ENCODE assay signal across 21 cellular contexts in genomic region chr11:96316869-96317268, GRCh38. TPM values are rescaled to one million over a fixed set of nuclear protein-coding genes. Genes with fewer than 3 reads are reported as not detected.
A peak's percentile ranks its signal among the peaks of the same experiment; 100 is the strongest.
DNase-seq lines count a peak whose midpoint lies in the region; ATAC-seq and TF ChIP-seq lines count a peak whose summit lies in the region.
"Had no signal": no experiment of that assay in that cellular context is flagged by ENCODE, and none has a peak within 500 bp of the region (broad histone marks: within the 10 kb centered on the region; RNA-seq: fewer than 3 reads in every experiment).

No MANE protein-coding gene starts in this region.

- no CpG with 5 or more reads among the region's 3 CpGs for WGBS in IMR-90 (ENCODE audit: extremely low coverage in 2 of 2, insufficient read length in 1 of 2), 2 experiments
- 21% methylated on average over 3 of the region's 3 CpGs for WGBS in prostate gland
- WGBS in SK-N-SH (ENCODE audit: low lambda C conversion rate) = 71% methylated on average over 2 of the region's 3 CpGs

- no peak overlapping the region for H3K56ac ChIP-seq in IMR-90 (ENCODE audit: extremely low read depth, insufficient read depth, low read length)

- in situ Hi-C loops in IMR-90 (cut with MboI; ENCODE audit: low sequenced_read_pairs) = no loop called here

- H2BK15ac ChIP-seq in IMR-90 (ENCODE audit: low read depth, low read length) = peak overlapping the region; percentile 49; the same call in 1 of the 3 replicates

- peak overlapping the region; percentile 25; the same call in 1 of the 2 replicates for H2AK5ac ChIP-seq in IMR-90 (ENCODE audit: low read depth, low read length)

- H4K20me1 ChIP-seq in IMR-90 (ENCODE audit: insufficient read depth, low read length) = no peaks in the 10 kb centered on the region
- H4K20me1 ChIP-seq in SK-N-SH (ENCODE audit: insufficient read depth) = no peaks in the 10 kb centered on the region; the same call in 1 of the 2 replicates

- H3F3A ChIP-seq in SK-N-SH (replicated peaks; ENCODE audit: insufficient read depth) = peaks cover 14% of the 10 kb centered on the region

- H3K4me2 ChIP-seq in IMR-90 (ENCODE audit: low read depth, low read length) (no peak overlapping the region), SK-N-SH (no peak overlapping the region)

- H3K79me1 ChIP-seq in IMR-90 (ENCODE audit: low read depth in 1 of 2, low read length in 2 of 2) = peaks cover 39 to 90% of the 10 kb centered on the region in 2 experiments

- H3K36me3 ChIP-seq in Caco-2 (ENCODE audit: control insufficient read depth, insufficient read depth, low read length) (peaks cover 1% of the 10 kb centered on the region; the same call in 1 of the 2 replicates), IMR-90 (ENCODE audit: control insufficient read depth, insufficient read depth, low read length) (peaks cover 4% of the 10 kb centered on the region; the same call in 1 of the 2 replicates), prostate gland (no peaks in the 10 kb centered on the region), SK-N-SH (replicated peaks in 1 of 2; ENCODE audit: control insufficient read depth in 1 of 2, insufficient read depth in 2 of 2, low read length in 1 of 2) (peaks cover 2 to 3% of the 10 kb centered on the region in 2 experiments)
- H3K36me3 ChIP-seq: colonic mucosa had no signal

- no peak overlapping the region for H4K5ac ChIP-seq in IMR-90 (ENCODE audit: low read depth, low read length)

- DNase-seq in Caco-2 (peak in 1 of 2 experiments; percentile 28), IMR-90 (no peak), prostate gland (ENCODE audit: low spot score) (peak; percentile 64), SK-N-SH (no peak)
- no peak for DNase-seq in stimulated activated CD4-positive, alpha-beta T cell treated with anti-CD3 and anti-CD28 coated beads, Interleukin-4, amount 100 ng/mL, for 4 hours
- DNase-seq: activated CD4-positive, alpha-beta T cell treated with anti-CD3 and anti-CD28 coated beads, Interleukin-2, amount 50 U/mL, for 48 hours; activated T-cell treated with anti-CD3 and anti-CD28 coated beads, Interleukin-2, amount 50 U/mL, for 1 hour; body of pancreas; colonic mucosa; GOT3; kidney; mesendoderm; NCI-H1417; NCI-H526 treated with DMSO at 0.1 percent for 48 hours; T-helper 1 cell had no signal

- H3K27me3 Mint-ChIP-seq in Caco-2 (ENCODE audit: insufficient read depth, unreplicated experiment) = no peaks in the 10 kb centered on the region
- H3K27me3 Mint-ChIP-seq: B cell had no signal

- dilution Hi-C loops in IMR-90 (cut with HindIII; ENCODE audit: low sequenced_read_pairs, unreplicated experiment) = no loop called here

- no peak overlapping the region for H2AK9ac ChIP-seq in IMR-90 (replicated peaks; ENCODE audit: low read depth, low read length, poor library complexity)

- no peak for TF ChIP-seq POLR2A in IMR-90 (IDR thresholded peaks at IDR 0.05; ENCODE audit: low read depth, low read length)
- no peak for TF ChIP-seq POLR2A in prostate gland (IDR thresholded peaks at IDR 0.05)

- peaks cover 99% of the 10 kb centered on the region for H3K79me2 ChIP-seq in SK-N-SH (ENCODE audit: insufficient read depth)

- 0 out of 2 replicates have a peak overlapping the region, but pooled peaks have one; percentile 23 for H2BK20ac ChIP-seq in IMR-90 (ENCODE audit: low read depth, low read length)

- H3K27ac ChIP-seq in IMR-90 (ENCODE audit: insufficient read depth, low read length) (no peak overlapping the region), prostate gland (peak overlapping the region; percentile 57 to 83), SK-N-SH (ENCODE audit: low read depth in 2 of 2, low read length in 1 of 2) (peak overlapping the region in 1 of 2 experiments; percentile 58; a peak in 1 of 4 replicates)
- H3K27ac ChIP-seq: colonic mucosa had no signal

- H2BK5ac ChIP-seq in IMR-90 (ENCODE audit: low read depth, low read length, poor library complexity, severe bottlenecking) = no peak overlapping the region

- BruUV-seq in Caco-2 (replicated peaks; lab: Mats Ljungman, UMichigan) (no TSS peak), IMR-90 (replicated peaks; lab: Mats Ljungman, UMichigan) (no TSS peak)

- H2AFZ ChIP-seq in IMR-90 (replicated peaks; ENCODE audit: low read length, poor library complexity) = no peak overlapping the region
- H2AFZ ChIP-seq in SK-N-SH (ENCODE audit: low read depth) = no peak overlapping the region

- 0 out of 2 replicates have a peak, but pooled peaks cover 7% of the 10 kb centered on the region for H3K9me3 ChIP-seq in Caco-2
- no peaks in the 10 kb centered on the region for H3K9me3 ChIP-seq in IMR-90 (ENCODE audit: control insufficient read depth, insufficient read depth, low read length)
- H3K9me3 ChIP-seq in prostate gland = no peaks in the 10 kb centered on the region
- no peaks in the 10 kb centered on the region for H3K9me3 ChIP-seq in SK-N-SH
- H3K9me3 ChIP-seq: body of pancreas, colonic mucosa had no signal

- H3K9me1 ChIP-seq in IMR-90 (ENCODE audit: insufficient read depth, low read length) = peaks cover 17% of the 10 kb centered on the region

- CTCF ChIA-PET in Caco-2 (lab: Charles Lee) = interaction anchor here (1.0 to 1.2 kb wide), 2 partner anchors 26 to 467 kb away, joined by 3 to 4 read pairs; partner anchors contain the start of gene MAML2
- CTCF ChIA-PET in IMR-90 (lab: Yijun Ruan, JAX) = interaction anchor here (0.6 to 1.2 kb wide), 2 partner anchors 26 to 1190 kb away, joined by 6 to 7 read pairs; partner anchors contain the start of gene MAML2
- CTCF ChIA-PET in SK-N-SH (lab: Yijun Ruan, JAX) = interaction anchor here (1.0 to 1.4 kb wide), 2 partner anchors 26 to 109 kb away, joined by 3 to 7 read pairs; partner anchors contain the start of gene MAML2

- peak overlapping the region; percentile 24 for H3K4ac ChIP-seq in IMR-90 (ENCODE audit: low read depth, low read length)

- H3K9me2 ChIP-seq in SK-N-SH = no peaks in the 10 kb centered on the region

- peak overlapping the region; percentile 27; the same call in 1 of the 2 replicates for H4K91ac ChIP-seq in IMR-90 (ENCODE audit: insufficient read depth, low read depth, low read length)

- H3K23ac ChIP-seq in IMR-90 (ENCODE audit: low read depth, low read length) = no peak overlapping the region

- no peak for TF ChIP-seq EP300 in SK-N-SH (IDR thresholded peaks at IDR 0.05; ENCODE audit: borderline replicate concordance in 1 of 2, low read depth in 1 of 2, low read length in 1 of 2)

- POLR2A ChIA-PET in Caco-2 (lab: Charles Lee) = interaction anchor here (1.7 kb wide), 1 partner anchor 72 kb away, joined by 4 read pairs; the partner anchor contains the start of gene CCDC82
- POLR2A ChIA-PET in IMR-90 (lab: Charles Lee; ENCODE audit: unreplicated experiment) = no interaction called here
- POLR2A ChIA-PET in SK-N-SH (lab: Yijun Ruan, JAX) = no interaction called here

- peaks cover 9% of the 10 kb centered on the region for H3K9me3 Mint-ChIP-seq in Caco-2 (ENCODE audit: unreplicated experiment)
- H3K9me3 Mint-ChIP-seq: activated naive CD4-positive, alpha-beta T cell treated with anti-CD3 and anti-CD28 coated beads, Interleukin-2, amount 50 U/mL, for 72 hours had no signal

- 0 out of 2 replicates have a peak overlapping the region, but pooled peaks have one; percentile 11 for H3K14ac ChIP-seq in IMR-90 (replicated peaks; ENCODE audit: low read depth, low read length)

- H3K4me3 ChIP-seq in Caco-2 (ENCODE audit: low read depth, low read length) (no peak overlapping the region), IMR-90 (ENCODE audit: insufficient read depth, low read depth, low read length) (no peak overlapping the region), prostate gland (no peak overlapping the region), SK-N-SH (ENCODE audit: low read depth in 2 of 2, low read length in 1 of 2) (no peak overlapping the region)
- H3K4me3 ChIP-seq: body of pancreas, colonic mucosa had no signal

- peak overlapping the region; percentile 53 for H3K27ac Mint-ChIP-seq in Caco-2 (ENCODE audit: unreplicated experiment)
- H3K27ac Mint-ChIP-seq: B cell had no signal

- H3K4me1 ChIP-seq in Caco-2 (peaks cover 57% of the 10 kb centered on the region), IMR-90 (ENCODE audit: control insufficient read depth, insufficient read depth, low read length) (peaks cover 27% of the 10 kb centered on the region), prostate gland (replicated peaks) (peaks cover 3% of the 10 kb centered on the region), SK-N-SH (ENCODE audit: control insufficient read depth in 1 of 2, insufficient read depth in 2 of 2, low read depth in 1 of 2, low read length in 1 of 2) (peaks cover 15 to 68% of the 10 kb centered on the region in 2 experiments)

- intact Hi-C loops in Caco-2 (cut with micrococcal nuclease; ENCODE audit: unreplicated experiment) = no loop called here
- intact Hi-C loops in IMR-90 (cut with micrococcal nuclease) = no loop called here
- intact Hi-C loops in prostate gland (cut with DNase I) = no loop called here

- no peak overlapping the region for H3K4me3 Mint-ChIP-seq in Caco-2 (ENCODE audit: unreplicated experiment)
- H3K4me3 Mint-ChIP-seq: B cell, neural crest cell had no signal

- peaks cover 40% of the 10 kb centered on the region for H3K4me1 Mint-ChIP-seq in Caco-2 (ENCODE audit: low read depth, unreplicated experiment)

- H2BK120ac ChIP-seq in IMR-90 (ENCODE audit: low read depth, low read length) = peak overlapping the region; percentile 4; the same call in 1 of the 2 replicates

- H4K8ac ChIP-seq in IMR-90 (ENCODE audit: low read depth in 2 of 2, low read length in 2 of 2) = no peak overlapping the region

- TF ChIP-seq CTCF in Caco-2 (IDR thresholded peaks at IDR 0.05; ENCODE audit: insufficient read depth in 1 of 2, low read depth in 1 of 2, low read length in 1 of 2, severe bottlenecking in 1 of 2, unreplicated experiment in 1 of 2) (no peak), IMR-90 (conservative IDR thresholded peaks at IDR 0.05; ENCODE audit: low read depth, low read length) (no peak), prostate gland (IDR thresholded peaks at IDR 0.05) (no peak), SK-N-SH (IDR thresholded peaks at IDR 0.05) (no peak)

- no peaks in the 10 kb centered on the region for H3K36me3 Mint-ChIP-seq in Caco-2 (ENCODE audit: insufficient read depth, unreplicated experiment)

- H3K9ac ChIP-seq in IMR-90 (ENCODE audit: low read depth, low read length) = no peak overlapping the region
- no peak overlapping the region for H3K9ac ChIP-seq in SK-N-SH

- no peak for ATAC-seq in IMR-90 (ENCODE audit: low read depth)
- peak; percentile 25 for ATAC-seq in esophagus mucosa
- ATAC-seq in HG02870 (IDR thresholded peaks at IDR 0.05; ENCODE audit: unreplicated experiment) = no peak
- ATAC-seq: activated naive CD4-positive, alpha-beta T cell treated with anti-CD3 and anti-CD28 coated beads, Interleukin-2, amount 50 U/mL, for 72 hours; body of pancreas had no signal

- no peak for TF ChIP-seq RAD21 in IMR-90 (IDR thresholded peaks at IDR 0.05; ENCODE audit: low read length)
- no peak for TF ChIP-seq RAD21 in SK-N-SH (IDR thresholded peaks at IDR 0.05; ENCODE audit: low read length)

- H3K27me3 ChIP-seq in Caco-2 (replicated peaks; ENCODE audit: control insufficient read depth, insufficient read depth, low read length) (no peaks in the 10 kb centered on the region), IMR-90 (ENCODE audit: control insufficient read depth, insufficient read depth, low read length) (no peaks in the 10 kb centered on the region), prostate gland (replicated peaks; ENCODE audit: insufficient read depth) (no peaks in the 10 kb centered on the region), SK-N-SH (ENCODE audit: insufficient read depth) (no peaks in the 10 kb centered on the region)
- H3K27me3 ChIP-seq: body of pancreas, colonic mucosa had no signal

- H3K18ac ChIP-seq in IMR-90 (ENCODE audit: low read depth, low read length) = no peak overlapping the region

RNA-seq across cellular contexts. Expression of gene MAML2, which starts 26.1 kb away (rescaled TPM):
- total RNA-seq in Caco-2 (2022) (11.5 and 12.2 TPM in 2 replicates), IMR-90 (2012; rRNA removed) (18.1 and 19.5 TPM in 2 replicates), esophagus mucosa (4.5 TPM), prostate gland (10 to 100 TPM; 28.9 to 30.4 TPM)
- polyA plus RNA-seq in IMR-90 (2012; rRNA removed) (15.0 and 18.6 TPM in 2 replicates), SK-N-SH (2012; rRNA removed) (20.1 and 24.5 TPM in 2 replicates)
- polyA plus RNA-seq in IMR-90 (2012; cell fraction: cytosol; rRNA removed) = 3.8 and 11.0 TPM in 2 replicates
- polyA plus RNA-seq in IMR-90 (2012; cell fraction: nucleus; rRNA removed; ENCODE audit: low replicate concordance) = 9.7 and 20.0 TPM in 2 replicates
- 16.5 and 20.7 TPM in 2 replicates for polyA plus RNA-seq in SK-N-SH (2012; cell fraction: cytosol; rRNA removed)
- polyA plus RNA-seq in SK-N-SH (2012; cell fraction: nucleus; rRNA removed) = 8.9 and 22.7 TPM in 2 replicates
- total RNA-seq: G401 had no signal
